31 cellular contexts compared by ENCODE assay signal in genomic region chr11:86435711-86436110, GRCh38.
"Had no signal": no experiment of that assay in that cellular context is flagged by ENCODE, and none has a peak within 500 bp of the region (broad histone marks: within the 10 kb centered on the region; RNA-seq: fewer than 3 reads in every experiment).

No MANE protein-coding gene starts in this region.

- H3K36me3 ChIP-seq: ovary, right lobe of liver, spleen, thoracic aorta, thyroid gland, upper lobe of right lung, uterus had no signal

- H3K27ac ChIP-seq: neural progenitor cell, ovary, parathyroid adenoma, psoas muscle, right lobe of liver, sigmoid colon, skin epidermis, spleen, stomach, thoracic aorta, thyroid gland, tibial nerve, upper lobe of right lung, uterus had no signal

- H3K27me3 ChIP-seq: neural progenitor cell, ovary, right lobe of liver, sigmoid colon, spleen, stomach, thyroid gland, tibial nerve, upper lobe of right lung, uterus had no signal

- H3K27ac Mint-ChIP-seq: naive thymus-derived CD4-positive, alpha-beta T cell; natural killer cell; nephron; neural progenitor cell; progenitor cell of endocrine pancreas; stimulated activated naive B cell treated with anti-CD40 and anti-IgM and Interleukin-4, amounts not matched to agents 10 μg/mL and 1 μg/mL and 100 μg/mL, for 72 hours; stimulated activated naive CD8-positive, alpha-beta T cell treated with anti-CD3 and anti-CD28 coated beads, Interleukin-15, Interleukin-2, amounts not matched to agents 100 ng/mL and 50 ng/mL, for 24 hours; type B pancreatic cell had no signal

- H3K4me1 ChIP-seq: neural progenitor cell, parathyroid adenoma, psoas muscle, right lobe of liver, sigmoid colon, spleen, stomach, upper lobe of right lung, uterus had no signal

- H3K27me3 Mint-ChIP-seq: naive thymus-derived CD4-positive, alpha-beta T cell; progenitor cell of endocrine pancreas; stimulated activated naive B cell treated with anti-CD40 and anti-IgM and Interleukin-4, amounts not matched to agents 10 μg/mL and 1 μg/mL and 100 μg/mL, for 72 hours; stimulated activated naive CD8-positive, alpha-beta T cell treated with anti-CD3 and anti-CD28 coated beads, Interleukin-15, Interleukin-2, amounts not matched to agents 100 ng/mL and 50 ng/mL, for 24 hours; type B pancreatic cell had no signal

- ATAC-seq: naive thymus-derived CD4-positive, alpha-beta T cell; natural killer cell; psoas muscle; right cardiac atrium; right lobe of liver; stimulated activated naive B cell treated with anti-CD40 and anti-IgM and Interleukin-4, amounts not matched to agents 10 μg/mL and 1 μg/mL and 100 μg/mL, for 72 hours; upper lobe of right lung had no signal

- H2AFZ ChIP-seq: neural progenitor cell, parathyroid adenoma had no signal

- H3K79me2 ChIP-seq: parathyroid adenoma had no signal

- H3K4me1 Mint-ChIP-seq: naive thymus-derived CD4-positive, alpha-beta T cell had no signal

- DNase-seq: naive thymus-derived CD4-positive, alpha-beta T cell; natural killer cell; occipital lobe; ovary; posterior cingulate gyrus; psoas muscle; right cardiac atrium; right lobe of liver; sigmoid colon; spleen; stimulated activated CD4-positive, alpha-beta T cell treated with anti-CD3 and anti-CD28 coated beads, Interleukin-12 subunit alpha, Interleukin-12 subunit beta, amount 100 ng/mL, for 4 hours; stimulated activated CD4-positive, alpha-beta T cell treated with anti-CD3 and anti-CD28 coated beads, Interleukin-1b, Interleukin-23, amount 100 ng/mL, for 48 hours; stimulated activated CD4-positive, alpha-beta T cell treated with anti-CD3 and anti-CD28 coated beads, Interleukin-4, amount 100 ng/mL, for 1 hour; stimulated activated CD4-positive, alpha-beta T cell treated with anti-CD3 and anti-CD28 coated beads, Interleukin-4, amount 100 ng/mL, for 4 hours; stimulated activated CD8-positive, alpha-beta memory T cell treated with anti-CD3 and anti-CD28 coated beads, Interleukin-4, amount 100 ng/mL, for 48 hours; stimulated activated naive B cell treated with anti-CD40 and anti-IgM and Interleukin-4, amounts not matched to agents 10 μg/mL and 1 μg/mL and 100 μg/mL, for 72 hours; stimulated activated naive CD4-positive, alpha-beta T cell treated with Interleukin-2 at 50 U/mL for 16 hours; stomach; thyroid gland; upper lobe of right lung; uterus had no signal

- H3K9ac ChIP-seq: neural progenitor cell, parathyroid adenoma had no signal

- H3K9me3 ChIP-seq: ovary, psoas muscle, right lobe of liver, thoracic aorta, thyroid gland, upper lobe of right lung, uterus had no signal

- H3K4me3 Mint-ChIP-seq: naive thymus-derived CD4-positive, alpha-beta T cell; natural killer cell; nephron; neural progenitor cell; stimulated activated naive B cell treated with anti-CD40 and anti-IgM and Interleukin-4, amounts not matched to agents 10 μg/mL and 1 μg/mL and 100 μg/mL, for 72 hours; stimulated activated naive CD8-positive, alpha-beta T cell treated with anti-CD3 and anti-CD28 coated beads, Interleukin-15, Interleukin-2, amounts not matched to agents 100 ng/mL and 50 ng/mL, for 24 hours; type B pancreatic cell had no signal

- H3K4me3 ChIP-seq: neural progenitor cell, ovary, psoas muscle, right lobe of liver, sigmoid colon, skin epidermis, smooth muscle cell, spleen, stomach, thoracic aorta, thyroid gland, tibial nerve, upper lobe of right lung, uterus had no signal

- H3K9me3 Mint-ChIP-seq: natural killer cell had no signal

- H3K4me2 ChIP-seq: neural progenitor cell, smooth muscle cell had no signal

- H3K36me3 Mint-ChIP-seq: natural killer cell had no signal
